Comparison of ENCODE assay signal across 21 cellular contexts in the genomic region with DNA sequence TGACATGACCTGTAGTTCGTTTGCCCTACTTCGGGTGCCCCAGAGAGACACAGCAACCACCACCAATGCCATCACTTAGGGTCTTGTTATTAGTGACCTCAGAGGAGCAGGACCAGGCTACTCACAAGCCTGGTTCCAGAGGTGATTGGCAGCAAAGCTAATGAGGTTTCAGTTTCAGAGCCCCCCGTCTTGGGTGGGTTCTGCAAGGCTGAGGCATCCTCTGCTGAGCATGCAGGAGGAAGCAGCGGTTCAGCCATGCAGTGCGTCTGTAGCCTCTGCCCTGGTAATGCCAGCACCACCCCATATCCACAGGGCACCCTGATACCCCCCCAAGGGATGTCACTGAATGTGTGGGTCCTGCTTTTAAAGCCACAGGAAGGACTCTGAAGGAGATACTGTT. TPM values are rescaled to one million over a fixed set of nuclear protein-coding genes. Genes with fewer than 3 reads are reported as not detected.
"Had no signal": no experiment of that assay in that cellular context is flagged by ENCODE, and none has a peak within 500 bp of the region (broad histone marks: within the 10 kb centered on the region; RNA-seq: fewer than 3 reads in every experiment).

No MANE protein-coding gene starts in this region.

- H3K4me1 ChIP-seq: SJSA1 had no signal

- H3K4me3 ChIP-seq: K562, SJSA1, SK-N-MC had no signal

- H3K4me2 ChIP-seq: KMS-11 had no signal

- H3K4me3 Mint-ChIP-seq: IgD-negative memory B cell had no signal

- H3K9me3 Mint-ChIP-seq: IgD-negative memory B cell had no signal

- H3K4me1 Mint-ChIP-seq: IgD-negative memory B cell had no signal

- H3K36me3 ChIP-seq: SJSA1 had no signal

- H3K27ac ChIP-seq: HL-60, KMS-11, SJSA1, SK-N-MC had no signal

- FAIRE-seq: HTR-8/SVneo, K562, RCC 7860 had no signal

- H3K9me3 ChIP-seq: SJSA1 had no signal

- H3K36me3 Mint-ChIP-seq: IgD-negative memory B cell had no signal

- H3K27ac Mint-ChIP-seq: IgD-negative memory B cell had no signal

- DNase-seq: Kasumi-1, MM.1S, NCI-H1105, NCI-H1436 treated with DMSO at 0.1 percent for 48 hours, NCI-H1694, NCI-H187 treated with DMSO at 0.1 percent for 48 hours, NCI-H2029 treated with DMSO at 0.1 percent for 48 hours, NCI-H2227 treated with DMSO at 0.1 percent for 48 hours, NCI-H524, NCI-H526 treated with DMSO at 0.1 percent for 48 hours, Right ventricle myocardium superior, RPMI8226, SIG-M5 had no signal

- H3K9ac ChIP-seq: KMS-11 had no signal

RNA-seq across cellular contexts. Expression of a gene that starts 39.0 kb away (rescaled TPM):
- total RNA-seq: K562 had no signal
- polyA plus RNA-seq: IgD-negative memory B cell had no signal
